ENCODE assay signal across 27 cellular contexts in genomic region chr4:165324203-165324917, GRCh38. TPM values are rescaled to one million over a fixed set of nuclear protein-coding genes. Genes with fewer than 3 reads are reported as not detected.
"Had no signal": no experiment of that assay in that cellular context is flagged by ENCODE, and none has a peak within 500 bp of the region (broad histone marks: within the 10 kb centered on the region; RNA-seq: fewer than 3 reads in every experiment).

No MANE protein-coding gene starts in this region.

- H3K4me3 ChIP-seq: cardiac muscle cell, left lung, mucosa of descending colon, sigmoid colon, testis had no signal

- H3K4me1 Mint-ChIP-seq: activated naive CD4-positive, alpha-beta T cell treated with anti-CD3 and anti-CD28 coated beads, Interleukin-2, amount 10 ng/mL, durations not matched to agents 7 days and 5 days had no signal

- H3K27ac ChIP-seq: cardiac muscle cell, left lung, sigmoid colon, testis had no signal

- H3K27me3 Mint-ChIP-seq: activated naive CD4-positive, alpha-beta T cell treated with anti-CD3 and anti-CD28 coated beads, Interleukin-2, amount 10 ng/mL, durations not matched to agents 7 days and 5 days; stimulated activated naive B cell treated with anti-CD40 and anti-IgM and Interleukin-4, amounts not matched to agents 10 μg/mL and 1 μg/mL and 100 μg/mL, for 72 hours; T-helper 17 cell had no signal

- H3K27me3 ChIP-seq: cardiac muscle cell, left lung, sigmoid colon, testis had no signal

- H3K4me3 Mint-ChIP-seq: activated naive CD4-positive, alpha-beta T cell treated with anti-CD3 and anti-CD28 coated beads, Interleukin-2, amount 10 ng/mL, durations not matched to agents 7 days and 5 days; activated T-cell treated with anti-CD3 and anti-CD28 coated beads, Interleukin-2, amount 50 U/mL, for 72 hours; stimulated activated naive B cell treated with anti-CD40 and anti-IgM and Interleukin-4, amounts not matched to agents 10 μg/mL and 1 μg/mL and 100 μg/mL, for 72 hours; T-helper 17 cell had no signal

- H3K9me3 ChIP-seq: left lung, mucosa of descending colon, sigmoid colon, testis had no signal

- H3K27ac Mint-ChIP-seq: activated naive CD4-positive, alpha-beta T cell treated with anti-CD3 and anti-CD28 coated beads, Interleukin-2, amount 10 ng/mL, durations not matched to agents 7 days and 5 days; stimulated activated naive B cell treated with anti-CD40 and anti-IgM and Interleukin-4, amounts not matched to agents 10 μg/mL and 1 μg/mL and 100 μg/mL, for 72 hours; T-helper 17 cell had no signal

- DNase-seq: activated CD4-positive, alpha-beta T cell treated with anti-CD3 and anti-CD28 coated beads for 4 hours; activated CD4-positive, alpha-beta T cell treated with anti-CD3 and anti-CD28 coated beads, Interleukin-2, amount 50 U/mL, for 48 hours; activated CD4-positive, CD25-positive, alpha-beta regulatory T cell; activated CD8-positive, alpha-beta memory T cell treated with anti-CD3 and anti-CD28 coated beads, Interleukin-2, amount 50 U/mL, for 48 hours; activated effector memory CD4-positive, alpha-beta T cell treated with anti-CD3 and anti-CD28 coated beads, Interleukin-2, amount 50 U/mL, for 16 hours; activated naive CD4-positive, alpha-beta T cell treated with anti-CD3 and anti-CD28 coated beads, Interleukin-2, amount 10 ng/mL, durations not matched to agents 7 days and 5 days; activated T-cell treated with anti-CD3 and anti-CD28 coated beads, Interleukin-2, amount 50 U/mL, for 72 hours; amygdala; effector CD4-positive, alpha-beta T cell; foreskin melanocyte; glutamatergic neuron; hippocampal formation; kidney glomerular epithelial cell; left lung; mucosa of descending colon; occipital lobe; posterior cingulate gyrus; retina; sigmoid colon; stimulated activated CD4-positive, alpha-beta T cell treated with anti-CD3 and anti-CD28 coated beads, Interleukin-2, amount 100 ng/mL, for 48 hours; stimulated activated CD8-positive, alpha-beta memory T cell treated with anti-CD3 and anti-CD28 coated beads, Interleukin-4, amount 100 ng/mL, for 48 hours; stimulated activated naive B cell treated with anti-CD40 and anti-IgM and Interleukin-4, amounts not matched to agents 10 μg/mL and 1 μg/mL and 100 μg/mL, for 72 hours; SW 1271; T-helper 17 cell; testis had no signal

- ATAC-seq: activated T-cell treated with anti-CD3 and anti-CD28 coated beads, Interleukin-2, amount 50 U/mL, for 72 hours; left lung; mucosa of descending colon; stimulated activated naive B cell treated with anti-CD40 and anti-IgM and Interleukin-4, amounts not matched to agents 10 μg/mL and 1 μg/mL and 100 μg/mL, for 72 hours; T-helper 17 cell had no signal

- H3K9me3 Mint-ChIP-seq: activated T-cell treated with anti-CD3 and anti-CD28 coated beads, Interleukin-2, amount 50 U/mL, for 72 hours; stimulated activated naive B cell treated with anti-CD40 and anti-IgM and Interleukin-4, amounts not matched to agents 10 μg/mL and 1 μg/mL and 100 μg/mL, for 72 hours had no signal

- H3K36me3 ChIP-seq: cardiac muscle cell, sigmoid colon had no signal

RNA-seq across cellular contexts. Expression of gene CPE, which starts 54.4 kb away (rescaled TPM):
- total RNA-seq: activated CD8-positive, alpha-beta memory T cell treated with anti-CD3 and anti-CD28 coated beads for 36 hours; activated T-cell treated with anti-CD3 and anti-CD28 coated beads, Interleukin-2, amount 50 U/mL, for 72 hours; T-helper 17 cell had no signal
